ENCODE assay signal across 14 cellular contexts in genomic region chr10:129628823-129629222, GRCh38.
DNase-seq lines count a peak whose midpoint lies in the region; ATAC-seq and TF ChIP-seq lines count a peak whose summit lies in the region.
"Had no signal": no experiment of that assay in that cellular context is flagged by ENCODE, and none has a peak within 500 bp of the region (broad histone marks: within the 10 kb centered on the region; RNA-seq: fewer than 3 reads in every experiment).

No MANE protein-coding gene starts in this region.

- no peak overlapping the region for H2AFZ ChIP-seq in GM23338

- H3K27me3 Mint-ChIP-seq in GM23338 (ENCODE audit: insufficient read depth, low read depth, poor library complexity) (peaks cover 2% of the 10 kb centered on the region), glutamatergic neuron (ENCODE audit: unreplicated experiment) (peaks cover 7% of the 10 kb centered on the region)
- H3K27me3 Mint-ChIP-seq: CD8-positive, alpha-beta memory T cell had no signal

- H3K4me3 Mint-ChIP-seq in GM23338 = no peak overlapping the region
- H3K4me3 Mint-ChIP-seq in glutamatergic neuron (ENCODE audit: unreplicated experiment) = peak overlapping the region; percentile 13
- H3K4me3 Mint-ChIP-seq: CD8-positive, alpha-beta memory T cell had no signal

- no peaks in the 10 kb centered on the region for H3F3A ChIP-seq in GM23338 (replicated peaks; ENCODE audit: low read depth)

- H4K20me1 ChIP-seq in GM23338 (replicated peaks; ENCODE audit: insufficient read depth) = no peaks in the 10 kb centered on the region

- peaks cover 4% of the 10 kb centered on the region for H3K9me3 ChIP-seq in left ventricle myocardium inferior (replicated peaks)
- H3K9me3 ChIP-seq in right atrium auricular region = peaks cover 2 to 3% of the 10 kb centered on the region in 2 donors
- H3K9me3 ChIP-seq: BE2C had no signal

- intact Hi-C loops in left ventricle myocardium inferior (cut with micrococcal nuclease) = no loop called here

- H3K27ac Mint-ChIP-seq in GM23338 = no peak overlapping the region
- H3K27ac Mint-ChIP-seq in glutamatergic neuron (ENCODE audit: unreplicated experiment) = no peak overlapping the region
- H3K27ac Mint-ChIP-seq: CD8-positive, alpha-beta memory T cell had no signal

- peaks cover 33% of the 10 kb centered on the region for H3K4me1 ChIP-seq in left ventricle myocardium inferior
- H3K4me1 ChIP-seq in right atrium auricular region = peaks cover 0 to 20% of the 10 kb centered on the region in 2 donors
- no peaks in the 10 kb centered on the region for H3K4me1 ChIP-seq in GM23338 (ENCODE audit: insufficient read depth)
- H3K4me1 ChIP-seq: BE2C had no signal

- H3K4me3 ChIP-seq in left ventricle myocardium inferior (peak overlapping the region; percentile 27), right atrium auricular region (no peak overlapping the region), GM23338 (no peak overlapping the region)

- no peaks in the 10 kb centered on the region for H3K79me2 ChIP-seq in GM23338 (replicated peaks; ENCODE audit: insufficient read depth)

- peaks cover 6% of the 10 kb centered on the region for H3K4me1 Mint-ChIP-seq in GM23338
- peaks cover 46% of the 10 kb centered on the region for H3K4me1 Mint-ChIP-seq in glutamatergic neuron (ENCODE audit: low read depth, unreplicated experiment)

- no peaks in the 10 kb centered on the region for H3K27me3 ChIP-seq in left ventricle myocardium inferior (ENCODE audit: low read depth)
- H3K27me3 ChIP-seq in right atrium auricular region = no peaks in the 10 kb centered on the region
- H3K27me3 ChIP-seq in GM23338 (ENCODE audit: insufficient read depth) = no peaks in the 10 kb centered on the region
- H3K27me3 ChIP-seq: BE2C had no signal

- ATAC-seq in GM23338 = peak; percentile 22; the same call in 1 of the 3 replicates
- ATAC-seq: HCT116 had no signal

- DNase-seq in left ventricle myocardium inferior (no peak), right atrium auricular region (ENCODE audit: low spot score) (no peak), GM23338 (ENCODE audit: low spot score) (no peak), glutamatergic neuron (peak; percentile 68), putamen (ENCODE audit: low spot score) (peak; percentile 65), SW480 (ENCODE audit: low spot score) (no peak), GM19238 (ENCODE audit: insufficient read length, low spot score) (no peak), HPDE6-E6E7 (ENCODE audit: extremely low spot score) (no peak)
- DNase-seq: BE2C; Caco-2; CD8-positive, alpha-beta memory T cell; DND-41; GF-D8 had no signal

- H3K9me3 Mint-ChIP-seq in GM23338 = no peaks in the 10 kb centered on the region
- peaks cover 5% of the 10 kb centered on the region for H3K9me3 Mint-ChIP-seq in glutamatergic neuron (ENCODE audit: unreplicated experiment)

- H3K4me2 ChIP-seq in GM23338 = no peak overlapping the region

- TF ChIP-seq CTCF in left ventricle myocardium inferior (IDR thresholded peaks at IDR 0.05; ENCODE audit: borderline replicate concordance) (no peak), right atrium auricular region (IDR thresholded peaks at IDR 0.05) (no peak), GM23338 (conservative IDR thresholded peaks at IDR 0.05; ENCODE audit: low read depth in 2 of 2) (no peak), glutamatergic neuron (IDR thresholded peaks at IDR 0.05; ENCODE audit: partially characterized antibody, unreplicated experiment) (no peak)

- no peaks in the 10 kb centered on the region for H3K9me2 ChIP-seq in GM23338 (ENCODE audit: insufficient read depth)

- no peaks in the 10 kb centered on the region for H3K36me3 Mint-ChIP-seq in GM23338 (ENCODE audit: low read depth)
- H3K36me3 Mint-ChIP-seq in glutamatergic neuron (ENCODE audit: unreplicated experiment) = no peaks in the 10 kb centered on the region

- H3K27ac ChIP-seq in left ventricle myocardium inferior (replicated peaks) = peak overlapping the region; percentile 50
- no peak overlapping the region for H3K27ac ChIP-seq in right atrium auricular region
- no peak overlapping the region for H3K27ac ChIP-seq in GM23338 (ENCODE audit: low read depth)

- H3K36me3 ChIP-seq in left ventricle myocardium inferior = no peaks in the 10 kb centered on the region
- no peaks in the 10 kb centered on the region for H3K36me3 ChIP-seq in right atrium auricular region
- no peaks in the 10 kb centered on the region for H3K36me3 ChIP-seq in GM23338 (ENCODE audit: insufficient read depth)
- H3K36me3 ChIP-seq: BE2C had no signal

TF ChIP-seq in GM23338, 12 proteins besides CTCF, POLR2A, EP300 and RAD21:
- TF ChIP-seq EZH2 (IDR thresholded peaks at IDR 0.05; ENCODE audit: low read depth, unreplicated experiment) = no peak
- no peak for TF ChIP-seq NANOG (IDR thresholded peaks at IDR 0.05; ENCODE audit: borderline replicate concordance)
- TF ChIP-seq STAT1 (IDR thresholded peaks at IDR 0.05; ENCODE audit: unreplicated experiment) = no peak
TF ChIP-seq in GM23338: peak in this region for 0.

Comparison
In these comparisons a context has a peak if more than half of its experiments do, and no peak if none do; other contexts are left out.
1. DNase-seq: peak in glutamatergic neuron (single experiment) and putamen (single experiment); none in left ventricle myocardium inferior (single experiment), right atrium auricular region (single experiment), GM23338 (single experiment), SW480 (single experiment), GM19238 (single experiment) and HPDE6-E6E7 (single experiment).